Comparison of ENCODE assay signal across 17 cellular contexts in genomic region chr2:202060218-202060617, GRCh38. TPM values are rescaled to one million over a fixed set of nuclear protein-coding genes. Genes with fewer than 3 reads are reported as not detected.
DNase-seq lines count a peak whose midpoint lies in the region; ATAC-seq, FAIRE-seq and TF ChIP-seq lines count a peak whose summit lies in the region.
"Had no signal": no experiment of that assay in that cellular context is flagged by ENCODE, and none has a peak within 500 bp of the region (broad histone marks: within the 10 kb centered on the region; RNA-seq: fewer than 3 reads in every experiment).

No MANE protein-coding gene starts in this region.

- H3K4me1 ChIP-seq in HEK293 (ENCODE audit: control insufficient read depth, insufficient read depth, low read length): no peaks in the 10 kb centered on the region
- no peaks in the 10 kb centered on the region for H3K4me1 ChIP-seq in HepG2 (ENCODE audit: insufficient read depth, low read length)

- H3K4me3 ChIP-seq in HEK293 (ENCODE audit: low read depth, low read length) (no peak overlapping the region), HepG2 (replicated peaks in 1 of 3; ENCODE audit: insufficient read depth in 1 of 3, low read depth in 2 of 3, low read length in 3 of 3) (no peak overlapping the region)
- H3K4me3 ChIP-seq: lower lobe of right lung had no signal

- peaks cover 0 to 3% of the 10 kb centered on the region in 2 experiments; a peak in 2 of 5 replicates for H3K27me3 ChIP-seq in HepG2 (ENCODE audit: control insufficient read depth in 1 of 2, insufficient read depth in 2 of 2, low read length in 2 of 2)

- no peak overlapping the region for H2AFZ ChIP-seq in HepG2 (ENCODE audit: low read length)

- TF ChIP-seq POLR2A in HepG2 (IDR thresholded peaks at IDR 0.05; ENCODE audit: insufficient read depth in 1 of 2, low read depth in 2 of 2, low read length in 2 of 2): no peak

- TF ChIP-seq EP300 in HepG2 (IDR thresholded peaks at IDR 0.05; ENCODE audit: low read depth in 2 of 2, low read length in 2 of 2) (no peak), HepG2 (CRISPR knock-in tag; IDR thresholded peaks at IDR 0.05; ENCODE audit: borderline replicate concordance) (no peak)

- H3K4me2 ChIP-seq in HepG2 (ENCODE audit: low read depth, low read length): no peak overlapping the region

- intact Hi-C loops in HepG2 (cut with micrococcal nuclease; ENCODE audit: unreplicated experiment): no loop called here

- DNase-seq in HepG2 (ENCODE audit: low spot score) (no peak), DMS153 (lab: John Stamatoyannopoulos, UW) (no peak), NCI-H1436 (lab: John Stamatoyannopoulos, UW) (no peak), NCI-H2227 (lab: John Stamatoyannopoulos, UW; ENCODE audit: unreplicated experiment) (no peak), AML-193 (lab: John Stamatoyannopoulos, UW) (no peak)
- DNase-seq: activated B cell treated with CpG ODN at 0.5 μM for 24 hours; activated T-cell treated with anti-CD3 and anti-CD28 coated beads, Interleukin-2, amount 50 U/mL, for 24 hours; amygdala; effector CD8-positive, alpha-beta T cell; KG1; lower lobe of right lung; NCI-H226; SIG-M5; stimulated activated naive CD4-positive, alpha-beta T cell had no signal

- no TSS peak for BruUV-seq in HepG2 (replicated peaks; lab: Mats Ljungman, UMichigan)

- peak; percentile 75 for ATAC-seq in HepG2
- ATAC-seq: lower lobe of right lung had no signal

- TF ChIP-seq RAD21 in HepG2 (CRISPR knock-in tag; IDR thresholded peaks at IDR 0.05): no peak

- peak; percentile 8 for FAIRE-seq in HepG2 (lab: Jason Lieb, UNC)

- no peaks in the 10 kb centered on the region for H3K79me2 ChIP-seq in HepG2 (ENCODE audit: insufficient read depth, low read length)

- H3K36me3 ChIP-seq in HEK293 (ENCODE audit: control insufficient read depth in 2 of 2, insufficient read depth in 1 of 2, low read length in 2 of 2): no peaks in the 10 kb centered on the region
- H3K36me3 ChIP-seq in HepG2 (replicated peaks in 1 of 2; ENCODE audit: control insufficient read depth in 1 of 2, insufficient read depth in 2 of 2, low read length in 2 of 2): no peaks in the 10 kb centered on the region
- H3K36me3 ChIP-seq: lower lobe of right lung had no signal

- peak; percentile 57 for TF ChIP-seq CTCF in C4-2B (conservative IDR thresholded peaks at IDR 0.05)
- 0 out of 2 replicates have a peak, but pooled peaks have one; percentile 12 for TF ChIP-seq CTCF in HEK293 (tag by site-specific recombination; IDR thresholded peaks at IDR 0.05)
- TF ChIP-seq CTCF in VCaP (conservative IDR thresholded peaks at IDR 0.05): peak; percentile 63
- TF ChIP-seq CTCF in HepG2 (CRISPR knock-in tag; IDR thresholded peaks at IDR 0.05): no peak

- H3K9ac ChIP-seq in HepG2 (ENCODE audit: insufficient read depth, low read depth, low read length): no peak overlapping the region

- H4K20me1 ChIP-seq in HepG2 (ENCODE audit: insufficient read depth, low read length): no peaks in the 10 kb centered on the region

- POLR2A ChIA-PET in HEK293 (lab: Yijun Ruan, JAX) (interaction anchor here (0.5 kb wide), 1 partner anchor 16 kb away, joined by 3 read pairs; no protein-coding TSS in a partner anchor), HepG2 (lab: Yijun Ruan, JAX) (no interaction called here)

- WGBS in HepG2 (ENCODE audit: low lambda C conversion rate): 7% methylated on average over 3 of the region's 3 CpGs

- CTCF ChIA-PET in HEK293 (lab: Yijun Ruan, JAX) (interaction anchor here (0.6 to 1.0 kb wide), 3 partner anchors 14 to 1021 kb away, joined by 3 to 5 read pairs (median 3); no protein-coding TSS in a partner anchor), HepG2 (lab: Yijun Ruan, JAX; ENCODE audit: low intra/inter-chr PET ratio, low total read pairs) (no interaction called here)

- H3K9me3 ChIP-seq in HEK293 (ENCODE audit: control insufficient read depth, insufficient read depth, low read depth, low read length) (no peaks in the 10 kb centered on the region), HepG2 (ENCODE audit: low read length) (no peaks in the 10 kb centered on the region)
- H3K9me3 ChIP-seq: lower lobe of right lung had no signal

- H3K27ac ChIP-seq in C4-2B (no peak overlapping the region), HEK293 (ENCODE audit: extremely low read depth, low read depth, low read length) (no peak overlapping the region), VCaP (no peak overlapping the region), HepG2 (ENCODE audit: extremely low read length, insufficient read depth, low read length) (no peak overlapping the region)
- H3K27ac ChIP-seq: lower lobe of right lung had no signal

- in situ Hi-C loops in HepG2 (cut with HindIII; ENCODE audit: extremely low pct_ligation_motif_present, low pct_unique_long_range_greater_than_20kb): no loop called here

TF ChIP-seq in HEK293, 187 proteins besides CTCF, POLR2A, EP300 and RAD21 (continues in another document):
- no peak for TF ChIP-seq ZNF169 (tag by site-specific recombination; IDR thresholded peaks at IDR 0.05)
- no peak for TF ChIP-seq YY2 (tag by site-specific recombination; IDR thresholded peaks at IDR 0.05)

TF ChIP-seq in HepG2, 621 proteins besides CTCF, POLR2A, EP300 and RAD21:
- TF ChIP-seq STAG1 (CRISPR knock-in tag; IDR thresholded peaks at IDR 0.05): 0 out of 2 replicates have a peak, but pooled peaks have one; percentile 24
- no peak for TF ChIP-seq ZNF350 (CRISPR knock-in tag; IDR thresholded peaks at IDR 0.05; ENCODE audit: borderline replicate concordance, low read depth)
TF ChIP-seq in HepG2: peak in this region for 1.

RNA-seq across cellular contexts. Expression of gene KIAA2012, which starts 12.8 kb away (rescaled TPM):
- not detected in 2 replicates for total RNA-seq in HepG2 (2016; rRNA removed; fragmentation: Illumina TruSeq; extraction: Trizol)
- total RNA-seq in HepG2 (2016; cell fraction: cytosol; rRNA removed; fragmentation: Illumina TruSeq; extraction: Trizol; ENCODE audit: low read depth): not detected in 2 replicates
- not detected in 2 replicates for total RNA-seq in HepG2 (2016; cell fraction: insoluble cytoplasmic fraction; rRNA removed; fragmentation: Illumina TruSeq; extraction: Trizol)
- not detected in 2 replicates for total RNA-seq in HepG2 (2016; cell fraction: membrane; rRNA removed; fragmentation: Illumina TruSeq; extraction: Trizol)
- total RNA-seq in HepG2 (2016; cell fraction: nucleus; rRNA removed; fragmentation: Illumina TruSeq; extraction: Trizol): not detected in 2 replicates
- not detected in 2 replicates for polyA plus RNA-seq in HepG2 (2011; rRNA removed)
- polyA plus RNA-seq in HepG2 (2011; cell fraction: cytosol; rRNA removed): not detected in 2 replicates
- polyA plus RNA-seq in HepG2 (2011; cell fraction: nucleus; rRNA removed): not detected in 2 replicates
- not detected in 2 replicates for polyA plus RNA-seq in HepG2 (2012)
- polyA plus RNA-seq in HepG2 (2016; cell fraction: cytosol; fragmentation: Illumina TruSeq; extraction: Trizol; ENCODE audit: low read depth): not detected in 2 replicates
- not detected in 2 replicates for polyA plus RNA-seq in HepG2 (2016; cell fraction: insoluble cytoplasmic fraction; fragmentation: Illumina TruSeq; extraction: Trizol; ENCODE audit: low read depth)
- polyA plus RNA-seq in HepG2 (2016; cell fraction: membrane; fragmentation: Illumina TruSeq; extraction: Trizol; ENCODE audit: low read depth): not detected in 2 replicates
- polyA plus RNA-seq in HepG2 (2016; cell fraction: nucleus; fragmentation: Illumina TruSeq; extraction: Trizol; ENCODE audit: insufficient read depth, low read depth): not detected in 2 replicates
- polyA minus RNA-seq in HepG2 (2011; rRNA and poly(A)+ RNA removed; ENCODE audit: low replicate concordance): not detected in 2 replicates
- polyA minus RNA-seq in HepG2 (2011; cell fraction: cytosol; rRNA and poly(A)+ RNA removed): not detected in 2 replicates
- not detected in 2 replicates for polyA minus RNA-seq in HepG2 (2011; cell fraction: nucleus; rRNA and poly(A)+ RNA removed)
- total RNA-seq: activated B cell treated with CpG ODN at 0.5 μM for 24 hours had no signal

RNA-seq across cellular contexts. Expression of gene FZD7, which starts 26.6 kb away (rescaled TPM):
- 0.13 TPM in 1 of 2 replicates, not detected in the other for total RNA-seq in HepG2 (2016; rRNA removed; fragmentation: Illumina TruSeq; extraction: Trizol)
- not detected in 2 replicates for total RNA-seq in HepG2 (2016; cell fraction: cytosol; rRNA removed; fragmentation: Illumina TruSeq; extraction: Trizol; ENCODE audit: low read depth)
- 0.06 and 0.24 TPM in 2 replicates for total RNA-seq in HepG2 (2016; cell fraction: insoluble cytoplasmic fraction; rRNA removed; fragmentation: Illumina TruSeq; extraction: Trizol)
- total RNA-seq in HepG2 (2016; cell fraction: membrane; rRNA removed; fragmentation: Illumina TruSeq; extraction: Trizol): 0.03 TPM in 1 of 2 replicates, not detected in the other
- 0.19 and 0.31 TPM in 2 replicates for total RNA-seq in HepG2 (2016; cell fraction: nucleus; rRNA removed; fragmentation: Illumina TruSeq; extraction: Trizol)
- 0.38 and 0.48 TPM in 2 replicates for polyA plus RNA-seq in HepG2 (2011; rRNA removed)
- 0.50 and 0.70 TPM in 2 replicates for polyA plus RNA-seq in HepG2 (2011; cell fraction: cytosol; rRNA removed)
- 0.87 and 1.0 TPM in 2 replicates for polyA plus RNA-seq in HepG2 (2011; cell fraction: nucleus; rRNA removed)
- 0.68 and 1.2 TPM in 2 replicates for polyA plus RNA-seq in HepG2 (2012)
- polyA plus RNA-seq in HepG2 (2016; cell fraction: cytosol; fragmentation: Illumina TruSeq; extraction: Trizol; ENCODE audit: low read depth): not detected in 2 replicates
- polyA plus RNA-seq in HepG2 (2016; cell fraction: insoluble cytoplasmic fraction; fragmentation: Illumina TruSeq; extraction: Trizol; ENCODE audit: low read depth): 0.05 and 0.09 TPM in 2 replicates
- 0.03 TPM in 1 of 2 replicates, not detected in the other for polyA plus RNA-seq in HepG2 (2016; cell fraction: membrane; fragmentation: Illumina TruSeq; extraction: Trizol; ENCODE audit: low read depth)
- polyA plus RNA-seq in HepG2 (2016; cell fraction: nucleus; fragmentation: Illumina TruSeq; extraction: Trizol; ENCODE audit: insufficient read depth, low read depth): 0.27 and 0.42 TPM in 2 replicates
- 3.7 and 9.1 TPM in 2 replicates for polyA minus RNA-seq in HepG2 (2011; rRNA and poly(A)+ RNA removed; ENCODE audit: low replicate concordance)
- 1.2 and 1.5 TPM in 2 replicates for polyA minus RNA-seq in HepG2 (2011; cell fraction: cytosol; rRNA and poly(A)+ RNA removed)
- 0.75 and 0.77 TPM in 2 replicates for polyA minus RNA-seq in HepG2 (2011; cell fraction: nucleus; rRNA and poly(A)+ RNA removed)
